Comparison of ENCODE assay signal across 29 cellular contexts in the genomic region with DNA sequence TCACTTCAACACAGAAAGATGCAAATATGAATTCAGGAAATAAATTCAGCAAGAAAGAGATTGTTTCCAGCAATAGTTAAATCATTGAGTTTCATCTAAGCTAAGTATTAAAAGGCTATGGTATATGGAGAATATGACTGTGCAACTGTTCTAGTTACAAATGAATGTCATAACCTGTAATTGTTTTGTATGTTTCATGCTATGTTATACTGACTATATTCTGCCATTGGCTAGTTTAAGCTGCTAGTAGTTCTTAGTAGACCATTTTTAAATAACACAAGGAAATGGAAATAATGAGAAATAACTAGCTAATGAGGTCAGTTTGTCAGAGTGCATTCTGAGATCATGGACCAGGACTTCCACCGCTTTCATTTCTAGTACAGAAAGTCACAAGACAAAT.
"Had no signal": no experiment of that assay in that cellular context is flagged by ENCODE, and none has a peak within 500 bp of the region (broad histone marks: within the 10 kb centered on the region; RNA-seq: fewer than 3 reads in every experiment).

No MANE protein-coding gene starts in this region.

- ATAC-seq: left ventricle myocardium superior; naive thymus-derived CD4-positive, alpha-beta T cell; psoas muscle had no signal

- H3K27ac ChIP-seq: ascending aorta, brain microvascular endothelial cell, coronary artery, dorsolateral prefrontal cortex, parathyroid adenoma, psoas muscle, spleen, thoracic aorta, vagina, VCaP had no signal

- H3K27me3 ChIP-seq: ascending aorta, brain microvascular endothelial cell, dorsolateral prefrontal cortex, spleen, vagina had no signal

- H3K36me3 ChIP-seq: ascending aorta, brain microvascular endothelial cell, spleen, thoracic aorta, vagina had no signal

- H3K4me1 ChIP-seq: ascending aorta, parathyroid adenoma, psoas muscle had no signal

- H3K79me2 ChIP-seq: parathyroid adenoma had no signal

- H3K9me3 Mint-ChIP-seq: activated CD4-positive, alpha-beta T cell treated with anti-CD3 and anti-CD28 coated beads, Interleukin-2, amount 10 ng/mL, durations not matched to agents 24 days and 14 days; activated T-cell treated with anti-CD3 and anti-CD28 coated beads, Interleukin-2, amount 50 U/mL, for 72 hours; mesothelial cell of epicardium; naive thymus-derived CD4-positive, alpha-beta T cell; neural crest cell; T-helper 1 cell treated with Interleukin-12 subunit alpha and Interleukin-12 subunit beta and Interleukin-4 antibody, amounts not matched to agents 30 μg/mL and 1 μg/mL, for 36 hours had no signal

- FAIRE-seq: frontal cortex, TTC549 had no signal

- H3K9ac ChIP-seq: parathyroid adenoma had no signal

- H3K27ac Mint-ChIP-seq: activated CD4-positive, alpha-beta T cell treated with anti-CD3 and anti-CD28 coated beads, Interleukin-2, amount 10 ng/mL, durations not matched to agents 24 days and 14 days; activated naive CD8-positive, alpha-beta T cell; activated T-cell treated with anti-CD3 and anti-CD28 coated beads, Interleukin-2, amount 50 U/mL, for 72 hours; mesothelial cell of epicardium; naive thymus-derived CD4-positive, alpha-beta T cell; T-helper 1 cell treated with Interleukin-12 subunit alpha and Interleukin-12 subunit beta and Interleukin-4 antibody, amounts not matched to agents 30 μg/mL and 1 μg/mL, for 36 hours had no signal

- H3K9me3 ChIP-seq: ascending aorta, psoas muscle, spleen, thoracic aorta, vagina had no signal

- H3K27me3 Mint-ChIP-seq: activated naive CD8-positive, alpha-beta T cell; naive thymus-derived CD4-positive, alpha-beta T cell had no signal

- H2AFZ ChIP-seq: parathyroid adenoma had no signal

- H3K4me3 Mint-ChIP-seq: activated CD4-positive, alpha-beta T cell treated with anti-CD3 and anti-CD28 coated beads, Interleukin-2, amount 10 ng/mL, durations not matched to agents 24 days and 14 days; activated naive CD8-positive, alpha-beta T cell; activated T-cell treated with anti-CD3 and anti-CD28 coated beads, Interleukin-2, amount 50 U/mL, for 72 hours; mesothelial cell of epicardium; naive thymus-derived CD4-positive, alpha-beta T cell; neural crest cell; T-helper 1 cell treated with Interleukin-12 subunit alpha and Interleukin-12 subunit beta and Interleukin-4 antibody, amounts not matched to agents 30 μg/mL and 1 μg/mL, for 36 hours had no signal

- H3K4me3 ChIP-seq: ascending aorta, coronary artery, dorsolateral prefrontal cortex, psoas muscle, spleen, thoracic aorta, vagina had no signal

- H3K36me3 Mint-ChIP-seq: activated naive CD8-positive, alpha-beta T cell; mesothelial cell of epicardium; naive thymus-derived CD4-positive, alpha-beta T cell had no signal

- DNase-seq: activated CD4-positive, alpha-beta T cell treated with anti-CD3 and anti-CD28 coated beads, Interleukin-2, amount 10 ng/mL, durations not matched to agents 24 days and 14 days; activated effector memory CD4-positive, alpha-beta T cell treated with Interleukin-2 at 50 U/mL for 16 hours; activated naive CD4-positive, alpha-beta T cell treated with Interleukin-2 at 50 U/mL for 16 hours; activated T-cell treated with anti-CD3 and anti-CD28 coated beads for 4 hours; activated T-cell treated with anti-CD3 and anti-CD28 coated beads, Interleukin-2, amount 50 U/mL, for 72 hours; brain microvascular endothelial cell; dorsolateral prefrontal cortex; effector memory CD4-positive, alpha-beta T cell; left ventricle myocardium superior; naive thymus-derived CD4-positive, alpha-beta T cell; nucleus accumbens; psoas muscle; spleen; stimulated activated naive CD4-positive, alpha-beta T cell treated with Interleukin-2 at 50 U/mL for 16 hours; SW 1271; T-helper 9 cell; trophoblast cell had no signal
